11 cellular contexts compared by ENCODE assay signal in the genomic region with DNA sequence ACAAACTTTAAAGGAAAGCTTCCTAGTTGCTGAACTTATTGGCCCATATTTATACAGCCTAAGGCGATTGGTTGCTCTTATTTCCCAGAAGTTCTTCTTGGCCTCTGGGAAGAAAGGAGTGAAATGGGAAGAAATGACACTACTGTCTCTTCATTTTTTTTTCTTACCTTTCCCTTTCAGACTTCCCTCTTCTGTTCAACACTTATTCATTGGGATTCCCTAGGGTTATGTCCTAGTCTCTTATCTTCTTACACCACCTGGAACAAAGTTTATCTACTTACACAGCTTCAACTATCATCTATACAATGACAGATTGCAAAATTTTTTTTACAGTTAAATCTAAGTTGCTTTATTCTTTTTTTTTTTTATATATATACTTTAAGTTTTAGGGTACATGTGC.
DNase-seq lines count a peak whose midpoint lies in the region; ATAC-seq and TF ChIP-seq lines count a peak whose summit lies in the region.
"Had no signal": no experiment of that assay in that cellular context is flagged by ENCODE, and none has a peak within 500 bp of the region (broad histone marks: within the 10 kb centered on the region; RNA-seq: fewer than 3 reads in every experiment).

No MANE protein-coding gene starts in this region.

- H4K20me1 ChIP-seq in mammary epithelial cell (ENCODE audit: insufficient read depth, low read length), result no peaks in the 10 kb centered on the region
- H4K20me1 ChIP-seq in OCI-LY3 (ENCODE audit: insufficient read depth, low read length), result no peaks in the 10 kb centered on the region

- no peak for ATAC-seq in GM18511 (IDR thresholded peaks at IDR 0.05; ENCODE audit: unreplicated experiment)
- ATAC-seq: A549, GM12878, HCT116 had no signal

- no peaks in the 10 kb centered on the region for H3K36me3 ChIP-seq in mammary epithelial cell (ENCODE audit: insufficient read depth, low read length)
- H3K36me3 ChIP-seq in OCI-LY3 (replicated peaks; ENCODE audit: low read depth, low read length), result no peaks in the 10 kb centered on the region

- no peaks in the 10 kb centered on the region for H3K36me3 Mint-ChIP-seq in MCF 10A (ENCODE audit: insufficient read depth, unreplicated experiment)
- no peaks in the 10 kb centered on the region for H3K36me3 Mint-ChIP-seq in CD14-positive monocyte

- H3K4me1 ChIP-seq in mammary epithelial cell (ENCODE audit: insufficient read depth, low read length), result no peaks in the 10 kb centered on the region
- H3K4me1 ChIP-seq in OCI-LY3 (ENCODE audit: low read length), result no peaks in the 10 kb centered on the region
- H3K4me1 ChIP-seq: A549 had no signal

- H3K9me3 ChIP-seq in mammary epithelial cell (replicated peaks; ENCODE audit: insufficient read depth, low read length) (peaks cover 2% of the 10 kb centered on the region), OCI-LY3 (ENCODE audit: insufficient read depth, low read length) (no peaks in the 10 kb centered on the region)
- H3K9me3 ChIP-seq: A549 had no signal

- H3K27me3 Mint-ChIP-seq in MCF 10A (ENCODE audit: insufficient read depth, unreplicated experiment) (peaks cover 18% of the 10 kb centered on the region), CD14-positive monocyte (ENCODE audit: low read depth in 3 of 3) (peaks cover 0 to 4% (median 2%) of the 10 kb centered on the region in 3 donors)

- H3K9me3 Mint-ChIP-seq in MCF 10A (ENCODE audit: unreplicated experiment) (peaks cover 2% of the 10 kb centered on the region), CD14-positive monocyte (peaks cover 0 to 2% (median 0%) of the 10 kb centered on the region in 7 donors)

- H3K4me2 ChIP-seq in mammary epithelial cell (ENCODE audit: insufficient read depth, low read depth, low read length) (no peak overlapping the region), OCI-LY3 (ENCODE audit: low read length) (no peak overlapping the region)
- H3K4me2 ChIP-seq: A549 had no signal

- H3K27ac ChIP-seq in mammary epithelial cell (ENCODE audit: insufficient read depth, low read depth, low read length), result no peak overlapping the region
- H3K27ac ChIP-seq in OCI-LY3 (ENCODE audit: low read length), result no peak overlapping the region
- H3K27ac ChIP-seq: A549 had no signal

- POLR2A ChIA-PET in MCF 10A (lab: Yijun Ruan, JAX), result no interaction called here

- H3K4me3 Mint-ChIP-seq in MCF 10A (ENCODE audit: unreplicated experiment) (no peak overlapping the region), CD14-positive monocyte (no peak overlapping the region)

- no peak for TF ChIP-seq POLR2A in erythroblast (IDR thresholded peaks at IDR 0.05; ENCODE audit: low read length)

- no peak overlapping the region for H3K9ac ChIP-seq in mammary epithelial cell (ENCODE audit: insufficient read depth, low read length)
- H3K9ac ChIP-seq in OCI-LY3 (ENCODE audit: low read length), result no peak overlapping the region

- dilution Hi-C loops in mammary epithelial cell (cut with HindIII; ENCODE audit: low sequenced_read_pairs), result loop anchor here (5.0 kb wide), 1 partner anchor 52 kb away; no protein-coding TSS in a partner anchor

- CTCF ChIA-PET in mammary epithelial cell (lab: Charles Lee; ENCODE audit: low non-redundant PET) (no interaction called here), MCF 10A (lab: Yijun Ruan, JAX) (interaction anchor here (1.0 to 1.7 kb wide), 4 partner anchors 9 to 129 kb away, joined by 3 to 6 read pairs (median 3); partner anchors contain the start of gene MED12)

- no peaks in the 10 kb centered on the region for H3K79me2 ChIP-seq in mammary epithelial cell (ENCODE audit: insufficient read depth, low read length)
- no peaks in the 10 kb centered on the region for H3K79me2 ChIP-seq in OCI-LY3 (ENCODE audit: low read length)

- H2AFZ ChIP-seq in mammary epithelial cell (ENCODE audit: low read depth, low read length), result peak overlapping the region; percentile 37
- 0 out of 2 replicates have a peak overlapping the region, but pooled peaks have one; percentile 23 for H2AFZ ChIP-seq in OCI-LY3 (ENCODE audit: low read depth, low read length)

- DNase-seq in mammary epithelial cell (no peak), MCF 10A (ENCODE audit: unreplicated experiment) (no peak), erythroblast (lab: John Stamatoyannopoulos, UW) (peak; percentile 8 to 37), AG20443 (ENCODE audit: low spot score) (no peak), CD14-positive monocyte (ENCODE audit: low spot score) (no peak)
- DNase-seq: DMS79 had no signal

- BruUV-seq in mammary epithelial cell (replicated peaks; lab: Mats Ljungman, UMichigan) (no TSS peak), MCF 10A (replicated peaks; lab: Mats Ljungman, UMichigan) (no TSS peak)

- H3K27ac Mint-ChIP-seq in MCF 10A (ENCODE audit: low read depth, unreplicated experiment), result no peak overlapping the region
- H3K27ac Mint-ChIP-seq in CD14-positive monocyte, result no peak overlapping the region

- H3K27me3 ChIP-seq in mammary epithelial cell (ENCODE audit: insufficient read depth, low read length), result no peaks in the 10 kb centered on the region
- H3K27me3 ChIP-seq in OCI-LY3 (ENCODE audit: low read depth, low read length), result no peaks in the 10 kb centered on the region

- 67% methylated on average over 1 of the region's 1 CpG for WGBS in mammary epithelial cell (ENCODE audit: low coverage, missing lambda C conversion rate)

- intact Hi-C loops in mammary epithelial cell (cut with micrococcal nuclease) (no loop called here), MCF 10A (cut with micrococcal nuclease) (no loop called here), CD14-positive monocyte (cut with micrococcal nuclease) (no loop called here)

- H3K4me3 ChIP-seq in mammary epithelial cell (replicated peaks in 1 of 3; ENCODE audit: insufficient read depth in 1 of 3, low read depth in 2 of 3, low read length in 3 of 3) (no peak overlapping the region), OCI-LY3 (ENCODE audit: low read length) (no peak overlapping the region)
- H3K4me3 ChIP-seq: A549, GM12878 had no signal

- H3K4me1 Mint-ChIP-seq in MCF 10A (ENCODE audit: insufficient read depth, unreplicated experiment) (peaks cover 8% of the 10 kb centered on the region), CD14-positive monocyte (peaks cover 7% of the 10 kb centered on the region)

- no peak for TF ChIP-seq CTCF in mammary epithelial cell (conservative IDR thresholded peaks at IDR 0.05 in 1 of 2, IDR thresholded peaks at IDR 0.05 in 1 of 2; ENCODE audit: extremely low read depth in 1 of 2, insufficient read depth in 1 of 2, low read depth in 1 of 2, low read length in 2 of 2)
- no peak for TF ChIP-seq CTCF in MCF 10A (IDR thresholded peaks at IDR 0.05; ENCODE audit: unreplicated experiment)
- TF ChIP-seq CTCF in OCI-LY3 (IDR thresholded peaks at IDR 0.05; ENCODE audit: low read depth, low read length), result no peak
- no peak for TF ChIP-seq CTCF in CD14-positive monocyte (IDR thresholded peaks at IDR 0.05)

- in situ Hi-C loops in mammary epithelial cell (cut with MboI; ENCODE audit: low sequenced_read_pairs in 2 of 2), result no loop called here

Comparison
In these comparisons a context has a peak if more than half of its experiments do, and no peak if none do; other contexts are left out.
1. DNase-seq: peak in erythroblast (2 of 2); none in mammary epithelial cell (single experiment), MCF 10A (single experiment), AG20443 (single experiment) and CD14-positive monocyte (single experiment).